ENCODE assay signal across 23 cellular contexts in genomic region chr2:182503886-182504285, GRCh38.
DNase-seq lines count a peak whose midpoint lies in the region; ATAC-seq and TF ChIP-seq lines count a peak whose summit lies in the region.
"Had no signal": no experiment of that assay in that cellular context is flagged by ENCODE, and none has a peak within 500 bp of the region (broad histone marks: within the 10 kb centered on the region; RNA-seq: fewer than 3 reads in every experiment).

No MANE protein-coding gene starts in this region.

- H2AFZ ChIP-seq in GM23248 (no peak overlapping the region), PC-3 (ENCODE audit: low read length) (no peak overlapping the region)
- H2AFZ ChIP-seq: GM23338 had no signal

- no peak overlapping the region for H3K4me3 ChIP-seq in GM23248
- H3K4me3 ChIP-seq in PC-3 (ENCODE audit: low read length) = no peak overlapping the region
- H3K4me3 ChIP-seq in skeletal muscle cell (ENCODE audit: low read depth, low read length) = no peak overlapping the region
- H3K4me3 ChIP-seq: body of pancreas, GM23338, right lobe of liver had no signal

- H3K9ac ChIP-seq in GM23248 (no peak overlapping the region), PC-3 (ENCODE audit: low read length) (no peak overlapping the region)

- intact Hi-C loops in PC-3 (cut with micrococcal nuclease) = no loop called here

- no peak for TF ChIP-seq CTCF in PC-3 (conservative IDR thresholded peaks at IDR 0.05; ENCODE audit: low read depth, low read length)

- no peak overlapping the region for H3K27ac ChIP-seq in GM23248
- no peak overlapping the region for H3K27ac ChIP-seq in PC-3 (ENCODE audit: low read length)
- H3K27ac ChIP-seq: body of pancreas, right lobe of liver had no signal

- in situ Hi-C loops in GM23248 (cut with MboI) = no loop called here

- DNase-seq in GM23248 (peak; percentile 36), PC-3 (peak; percentile 45), fibroblast of gingiva (ENCODE audit: low read depth) (peak; percentile 51), skeletal muscle cell (ENCODE audit: low read depth) (peak; percentile 16), NCI-H446 treated with DMSO at 0.1 percent for 48 hours (lab: John Stamatoyannopoulos, UW) (no peak), nucleus accumbens (lab: John Stamatoyannopoulos, UW) (no peak)
- DNase-seq in activated CD8-positive, alpha-beta memory T cell treated with anti-CD3 and anti-CD28 coated beads, Interleukin-2, amount 50 U/mL, for 4 hours = no peak
- DNase-seq: activated CD4-positive, alpha-beta T cell treated with anti-CD3 and anti-CD28 coated beads for 36 hours; activated CD8-positive, alpha-beta memory T cell treated with anti-CD3 and anti-CD28 coated beads for 24 hours; activated effector memory CD4-positive, alpha-beta T cell treated with anti-CD3 and anti-CD28 coated beads, Interleukin-2, amount 50 U/mL, for 16 hours; activated naive CD8-positive, alpha-beta T cell treated with anti-CD3 and anti-CD28 coated beads, Interleukin-2, amount 10 ng/mL, durations not matched to agents 7 days and 5 days; activated T-cell treated with anti-CD3 and anti-CD28 coated beads, Interleukin-2, amount 50 U/mL, for 1 hour; body of pancreas; effector CD4-positive, alpha-beta T cell; NCI-H2081; NCI-H446; posterior cingulate gyrus; right lobe of liver; stimulated activated CD4-positive, alpha-beta T cell treated with anti-CD3 and anti-CD28 coated beads, Interleukin-15, amount 100 ng/mL, for 24 hours; stimulated activated naive CD4-positive, alpha-beta T cell had no signal

- H3K4me1 ChIP-seq in GM23248 (ENCODE audit: insufficient read depth) (peaks cover 31% of the 10 kb centered on the region), PC-3 (ENCODE audit: insufficient read depth, low read length) (no peaks in the 10 kb centered on the region)
- H3K4me1 ChIP-seq: body of pancreas, right lobe of liver had no signal

- H3K79me2 ChIP-seq in GM23248 (ENCODE audit: insufficient read depth) = no peaks in the 10 kb centered on the region
- no peaks in the 10 kb centered on the region for H3K79me2 ChIP-seq in PC-3 (ENCODE audit: low read length)

- WGBS in GM23248 (ENCODE audit: low coverage in 1 of 2, low lambda C conversion rate in 2 of 2, missing lambda C conversion rate in 2 of 2), 2 experiments = 93 to 94% methylated on average over 2 of the region's 2 CpGs

- H4K20me1 ChIP-seq in GM23248 (ENCODE audit: insufficient read depth) (no peaks in the 10 kb centered on the region), PC-3 (ENCODE audit: low read length) (no peaks in the 10 kb centered on the region)

- H3K4me2 ChIP-seq in GM23248 (ENCODE audit: unreplicated experiment) (peak overlapping the region; percentile 41), PC-3 (ENCODE audit: low read length) (no peak overlapping the region)
- H3K4me2 ChIP-seq: GM23338 had no signal

- ATAC-seq in PC-3 = peak; percentile 80
- no peak for ATAC-seq in HG03342 (IDR thresholded peaks at IDR 0.05; ENCODE audit: unreplicated experiment)
- ATAC-seq: activated CD4-positive, alpha-beta T cell treated with anti-CD3 and anti-CD28 coated beads for 36 hours; body of pancreas; GM23338; left lobe of liver; right lobe of liver had no signal

- POLR2A ChIA-PET in PC-3 (lab: Charles Lee; ENCODE audit: unreplicated experiment) = no interaction called here

- H3K9me3 ChIP-seq in GM23248 (ENCODE audit: low read depth) = no peaks in the 10 kb centered on the region
- no peaks in the 10 kb centered on the region for H3K9me3 ChIP-seq in PC-3 (ENCODE audit: low read length)
- H3K9me3 ChIP-seq: body of pancreas, right lobe of liver had no signal

- no peaks in the 10 kb centered on the region for H3K27me3 ChIP-seq in GM23248 (replicated peaks; ENCODE audit: insufficient read depth)
- no peaks in the 10 kb centered on the region for H3K27me3 ChIP-seq in PC-3 (ENCODE audit: low read length)
- H3K27me3 ChIP-seq: body of pancreas, right lobe of liver had no signal

- H3K36me3 ChIP-seq in GM23248 (ENCODE audit: low read depth) (no peaks in the 10 kb centered on the region), PC-3 (ENCODE audit: low read depth, low read length) (no peaks in the 10 kb centered on the region)
- H3K36me3 ChIP-seq: right lobe of liver had no signal

- no TSS peak for BruUV-seq in PC-3 (replicated peaks; lab: Mats Ljungman, UMichigan)

- CTCF ChIA-PET in PC-3 (lab: Charles Lee) = interaction anchor here (0.6 kb wide), 1 partner anchor 120 kb away, joined by 5 read pairs; no protein-coding TSS in a partner anchor

- H3F3A ChIP-seq in GM23248 (ENCODE audit: insufficient read depth) = peaks cover 16% of the 10 kb centered on the region; the same call in 1 of the 2 replicates
- no peaks in the 10 kb centered on the region for H3F3A ChIP-seq in PC-3 (ENCODE audit: low read length, unreplicated experiment)

- H3K9me2 ChIP-seq in GM23248 (ENCODE audit: insufficient read depth) (0 out of 2 replicates have a peak, but pooled peaks cover 3% of the 10 kb centered on the region), PC-3 (replicated peaks; ENCODE audit: low read length) (no peaks in the 10 kb centered on the region)

Comparison
In these comparisons a context has a peak if more than half of its experiments do, and no peak if none do; other contexts are left out.
1. DNase-seq: peak in GM23248 (single experiment), PC-3 (single experiment), fibroblast of gingiva (single experiment) and skeletal muscle cell (single experiment); none in NCI-H446 treated with DMSO at 0.1 percent for 48 hours (single experiment), nucleus accumbens (0 of 56) and activated CD8-positive, alpha-beta memory T cell treated with anti-CD3 and anti-CD28 coated beads, Interleukin-2, amount 50 U/mL, for 4 hours (single experiment).